In the genomic region with DNA sequence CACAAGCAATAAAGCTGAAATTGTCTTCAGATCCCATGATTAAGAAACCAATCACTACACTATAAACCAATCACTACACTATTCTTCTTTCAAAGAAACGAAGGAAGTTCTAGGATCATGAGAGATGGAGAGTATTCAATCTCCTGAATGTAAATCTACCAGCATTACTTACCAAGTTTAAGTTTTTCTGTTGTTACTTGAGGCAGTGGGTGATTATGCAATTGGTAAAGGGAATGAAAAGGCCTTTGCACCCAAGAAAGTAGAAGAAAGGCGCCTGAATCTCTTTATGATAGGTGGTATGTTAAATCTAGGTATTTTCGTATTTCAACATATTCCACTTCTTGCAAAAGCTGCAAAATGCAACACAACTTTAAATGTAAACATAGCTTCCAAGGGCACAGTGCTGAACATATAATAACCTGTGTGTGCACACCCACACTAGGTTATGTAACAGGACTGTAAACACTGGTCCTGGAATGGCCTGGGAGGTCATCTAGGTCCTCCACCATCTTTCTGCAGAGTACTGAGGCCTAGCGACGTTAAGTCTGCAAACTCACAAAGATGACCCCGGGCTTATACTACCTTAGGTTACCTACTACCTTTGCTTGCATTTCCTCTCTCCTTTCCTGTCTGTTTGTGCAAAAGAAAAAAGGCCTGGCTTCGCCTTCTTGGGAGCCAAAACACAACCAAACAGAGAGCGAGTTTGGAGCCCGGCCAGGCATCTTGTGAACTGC, we compare ENCODE assay signal across 8 cellular contexts. TPM values are rescaled to one million over a fixed set of nuclear protein-coding genes. Genes with fewer than 3 reads are reported as not detected.
DNase-seq lines count a peak whose midpoint lies in the region; ATAC-seq and TF ChIP-seq lines count a peak whose summit lies in the region.

No MANE protein-coding gene starts in this region.

- H3K36me3 ChIP-seq in SJSA1 (peaks cover 15% of the 10 kb centered on the region), esophagus squamous epithelium (no peaks in the 10 kb centered on the region), osteoblast (ENCODE audit: insufficient read depth, low read length) (peaks cover 2% of the 10 kb centered on the region)

- intact Hi-C loops in esophagus squamous epithelium (cut with DNase I), result no loop called here

- peaks cover 40% of the 10 kb centered on the region for H3K79me2 ChIP-seq in osteoblast (ENCODE audit: insufficient read depth, low read length)

- DNase-seq in SJSA1 (ENCODE audit: low read depth in 1 of 2, low spot score in 2 of 2) (no peak), esophagus squamous epithelium (lab: John Stamatoyannopoulos, UW) (no peak), osteoblast (ENCODE audit: insufficient read length, low spot score, missing footprints) (no peak), NCI-H2196 (lab: John Stamatoyannopoulos, UW; ENCODE audit: unreplicated experiment) (no peak), midbrain (lab: John Stamatoyannopoulos, UW) (no peak), RKO (ENCODE audit: low spot score) (no peak)

- H2AFZ ChIP-seq in osteoblast (ENCODE audit: low read length), result peak overlapping the region; percentile 90

- ATAC-seq in HG03280 (IDR thresholded peaks at IDR 0.05; ENCODE audit: unreplicated experiment), result no peak

- H3K9me3 ChIP-seq in SJSA1 (replicated peaks) (no peaks in the 10 kb centered on the region), esophagus squamous epithelium (no peaks in the 10 kb centered on the region), osteoblast (ENCODE audit: low read depth, low read length) (no peaks in the 10 kb centered on the region)

- WGBS in esophagus squamous epithelium, 2 donors, result 33 to 53% methylated on average over 6 to 9 of the region's 9 CpGs

- no peak for TF ChIP-seq POLR2A in esophagus squamous epithelium (IDR thresholded peaks at IDR 0.05)

- H3K4me3 ChIP-seq in GM12875 (ENCODE audit: low read depth, low read length) (peak overlapping the region; percentile 94), SJSA1 (peak overlapping the region; percentile 84), esophagus squamous epithelium (peak overlapping the region; percentile 87 to 94 (median 93)), osteoblast (ENCODE audit: insufficient read depth, low read length) (peak overlapping the region; percentile 91)

- no peak for TF ChIP-seq CTCF in GM12875 (IDR thresholded peaks at IDR 0.05; ENCODE audit: borderline replicate concordance, insufficient read depth, low read depth, low read length)
- no peak for TF ChIP-seq CTCF in esophagus squamous epithelium (IDR thresholded peaks at IDR 0.05)
- no peak for TF ChIP-seq CTCF in osteoblast (IDR thresholded peaks at IDR 0.05; ENCODE audit: extremely low read depth, low read depth, low read length)

- H3K27me3 ChIP-seq in SJSA1 (replicated peaks), result no peaks in the 10 kb centered on the region
- H3K27me3 ChIP-seq in esophagus squamous epithelium, result no peaks in the 10 kb centered on the region
- no peaks in the 10 kb centered on the region for H3K27me3 ChIP-seq in osteoblast (ENCODE audit: insufficient read depth, low read length)

- H4K20me1 ChIP-seq in osteoblast (ENCODE audit: insufficient read depth, low read length), result peaks cover 26% of the 10 kb centered on the region

- H3K27ac ChIP-seq in SJSA1, result peak overlapping the region; percentile 92
- H3K27ac ChIP-seq in esophagus squamous epithelium, result peak overlapping the region; percentile 91 to 99 (median 99)
- peak overlapping the region; percentile 93 for H3K27ac ChIP-seq in osteoblast (ENCODE audit: low read depth, low read length)

- H3K4me1 ChIP-seq in SJSA1 (replicated peaks) (peaks cover 11% of the 10 kb centered on the region), esophagus squamous epithelium (peaks cover 7 to 44% (median 24%) of the 10 kb centered on the region in 3 donors), osteoblast (ENCODE audit: insufficient read depth, low read length) (peaks cover 34% of the 10 kb centered on the region)

- peak overlapping the region; percentile 77 for H3K4me2 ChIP-seq in osteoblast (ENCODE audit: insufficient read depth, low read length)

RNA-seq across cellular contexts. Expression of a gene that starts 1.1 kb away (rescaled TPM):
- total RNA-seq in SJSA1 (2014; rRNA removed; shearing (Covaris generic)), result 159 and 168 TPM in 2 replicates
- total RNA-seq in esophagus squamous epithelium (10 to 100 TPM; 36.4 to 64.3 (median 49.3) TPM), osteoblast (113 and 141 TPM in 2 replicates)
